ENCODE assay signal across 8 cellular contexts in the genomic region with DNA sequence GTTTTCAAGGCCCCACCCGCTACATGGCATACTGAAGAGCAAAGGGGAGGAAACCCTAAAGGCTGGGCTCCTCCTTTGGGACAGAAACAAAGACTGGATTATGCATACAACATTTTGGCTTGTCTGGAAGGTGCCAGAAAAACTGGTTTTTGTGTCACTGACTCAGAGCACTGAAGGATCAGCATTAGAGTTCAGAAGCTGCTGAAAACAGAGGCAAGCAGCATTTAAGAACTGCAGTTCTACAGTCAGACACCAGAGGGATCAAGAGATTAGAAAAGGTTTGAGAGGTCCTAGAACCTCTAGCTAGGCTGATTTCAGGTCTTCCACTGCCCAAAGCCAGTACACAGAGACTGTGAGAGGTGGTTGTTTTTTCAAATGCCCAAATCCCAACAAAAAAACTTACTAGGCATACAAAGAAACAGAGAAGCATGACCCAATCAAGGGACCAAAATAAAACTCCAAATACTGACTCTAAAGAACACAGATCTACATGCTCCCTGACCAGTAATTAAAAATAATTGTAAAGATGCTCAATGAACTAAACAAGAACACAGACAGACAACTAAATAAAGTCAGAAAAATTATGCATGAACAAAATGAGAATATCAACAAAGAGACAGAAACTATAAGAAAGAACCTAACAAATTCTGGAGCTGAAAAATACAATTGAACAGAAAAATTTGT.
DNase-seq lines count a peak whose midpoint lies in the region; ATAC-seq, FAIRE-seq and TF ChIP-seq lines count a peak whose summit lies in the region.

No MANE protein-coding gene starts in this region.

- peaks cover 3% of the 10 kb centered on the region for H3K36me3 ChIP-seq in suprapubic skin

- no peak for TF ChIP-seq EP300 in suprapubic skin (IDR thresholded peaks at IDR 0.05)

- POLR2A ChIA-PET in GM10248 (lab: Yijun Ruan, JAX) = no interaction called here

- H3K9me3 ChIP-seq in suprapubic skin = no peaks in the 10 kb centered on the region

- TF ChIP-seq CTCF in 22Rv1 (IDR thresholded peaks at IDR 0.05) (peak; percentile 70), GM10248 (IDR thresholded peaks at IDR 0.05; ENCODE audit: control extremely low read depth, extremely low read depth, low read depth, missing control alignments) (peak; percentile 57), suprapubic skin (IDR thresholded peaks at IDR 0.05) (peak; percentile 47 to 59)

- TF ChIP-seq POLR2A in suprapubic skin (IDR thresholded peaks at IDR 0.05) = no peak

- CTCF ChIA-PET in GM10248 (lab: Yijun Ruan, JAX) = interaction anchor here (0.6 to 4.7 kb wide), 18 partner anchors 12 to 151 kb away, joined by 3 to 39 read pairs (median 4); no protein-coding TSS in a partner anchor

- ATAC-seq in left ventricle myocardium superior (peak; percentile 41), HG02642 (IDR thresholded peaks at IDR 0.05; ENCODE audit: poor library complexity, unreplicated experiment) (no peak), GM21367 (IDR thresholded peaks at IDR 0.05; ENCODE audit: unreplicated experiment) (no peak)

- intact Hi-C loops in left ventricle myocardium superior (cut with micrococcal nuclease) = no loop called here

- no peaks in the 10 kb centered on the region for H3K27me3 ChIP-seq in suprapubic skin

- peak; percentile 73 for FAIRE-seq in TTC549 (lab: Jason Lieb, UNC)

- H3K4me1 ChIP-seq in suprapubic skin = no peaks in the 10 kb centered on the region

- no peak overlapping the region for H3K27ac ChIP-seq in 22Rv1
- no peak overlapping the region for H3K27ac ChIP-seq in suprapubic skin

- DNase-seq in GM10248 (ENCODE audit: extremely low spot score) (peak; percentile 58), NCI-H1092 treated with DMSO at 0.1 percent for 48 hours (lab: John Stamatoyannopoulos, UW) (peak; percentile 38), left ventricle myocardium superior (no peak), suprapubic skin (ENCODE audit: low spot score in 2 of 2) (no peak)

- 74% methylated on average over 1 of the region's 1 CpG for WGBS in suprapubic skin

- no peak overlapping the region for H3K4me3 ChIP-seq in suprapubic skin

Comparison
In these comparisons a context has a peak if more than half of its experiments do, and no peak if none do; other contexts are left out.
1. DNase-seq: peak in GM10248 (single experiment) and NCI-H1092 treated with DMSO at 0.1 percent for 48 hours (single experiment); none in left ventricle myocardium superior (single experiment) and suprapubic skin (0 of 2).
2. Peak in every context shown above with its lines, with median percentiles within 50 percentile points of each other: CTCF ChIP-seq.